11 cellular contexts compared by ENCODE assay signal in the genomic region with DNA sequence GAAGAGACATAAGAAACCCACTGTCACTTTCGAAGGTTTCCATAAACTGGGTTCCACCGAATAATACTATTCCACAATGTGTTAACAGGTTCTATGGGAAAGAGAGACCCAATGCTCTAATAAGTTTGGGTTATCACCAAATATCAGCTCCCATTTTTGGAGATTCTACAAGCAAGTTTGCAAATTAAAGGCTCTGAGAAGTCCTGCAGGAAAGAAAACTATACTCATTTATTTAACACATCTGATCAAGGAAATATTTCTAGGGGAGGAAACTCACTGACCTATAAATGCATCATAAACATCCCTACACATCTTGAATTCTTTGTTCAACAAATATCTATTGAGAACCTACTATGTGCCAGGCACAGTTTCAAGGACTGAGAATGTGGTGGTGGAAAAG.
"Had no signal": no experiment of that assay in that cellular context is flagged by ENCODE, and none has a peak within 500 bp of the region (broad histone marks: within the 10 kb centered on the region; RNA-seq: fewer than 3 reads in every experiment).

No MANE protein-coding gene starts in this region.

- DNase-seq: GM23248, GOT3, H7, H9, HCEC 1CT, HFFc6 had no signal

- H3K4me2 ChIP-seq: GM23338 had no signal

- H3K4me3 ChIP-seq: GM23248, GM23338, HAP-1 had no signal

- H3K9me3 ChIP-seq: HAP-1 had no signal

- H3K9ac ChIP-seq: GM23248 had no signal

- H2AFZ ChIP-seq: GM23248, GM23338 had no signal

- H3K27ac ChIP-seq: GM23248 had no signal

- ATAC-seq: GM23338, HCT116 had no signal

- H3K4me1 ChIP-seq: HAP-1 had no signal

- H3K36me3 ChIP-seq: HAP-1 had no signal

- FAIRE-seq: H1, H54 had no signal
